In the genomic region with DNA sequence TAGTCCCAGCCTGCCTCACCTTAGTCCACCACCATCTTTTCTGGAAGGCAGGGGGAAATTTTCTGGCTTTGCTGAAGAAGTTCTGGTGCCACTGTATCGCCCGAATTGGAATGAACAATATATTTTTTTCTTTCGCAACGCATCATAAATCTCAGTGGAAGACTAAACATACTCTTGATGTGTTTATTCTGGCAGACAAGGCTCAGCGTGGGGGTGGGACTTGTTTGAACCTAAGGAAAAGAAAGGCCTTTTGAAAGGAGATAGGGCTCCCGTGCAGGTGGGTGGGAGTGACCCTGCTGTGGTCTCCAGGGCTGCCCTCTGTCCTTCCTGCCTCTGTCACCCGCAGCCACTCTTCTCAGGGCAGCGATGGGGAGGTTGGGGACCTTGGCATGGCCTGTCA, we compare ENCODE assay signal across 13 cellular contexts. TPM values are rescaled to one million over a fixed set of nuclear protein-coding genes. Genes with fewer than 3 reads are reported as not detected.
DNase-seq lines count a peak whose midpoint lies in the region; ATAC-seq and TF ChIP-seq lines count a peak whose summit lies in the region.
"Had no signal": no experiment of that assay in that cellular context is flagged by ENCODE, and none has a peak within 500 bp of the region (broad histone marks: within the 10 kb centered on the region; RNA-seq: fewer than 3 reads in every experiment).

No MANE protein-coding gene starts in this region.

- no peaks in the 10 kb centered on the region for H3K9me3 ChIP-seq in CD4-positive, CD25-positive, alpha-beta regulatory T cell (ENCODE audit: control insufficient read depth in 2 of 2, low read length in 2 of 2)
- H3K9me3 ChIP-seq in effector memory CD4-positive, alpha-beta T cell (ENCODE audit: control insufficient read depth, low read length) = no peaks in the 10 kb centered on the region
- H3K9me3 ChIP-seq in upper lobe of right lung = no peaks in the 10 kb centered on the region
- H3K9me3 ChIP-seq: SK-N-SH, vagina had no signal

- H3K36me3 Mint-ChIP-seq in CD4-positive, CD25-positive, alpha-beta regulatory T cell = peaks cover 32% of the 10 kb centered on the region
- peaks cover 86% of the 10 kb centered on the region for H3K36me3 Mint-ChIP-seq in activated T-helper 2 cell treated with anti-CD3 and anti-CD28 coated beads, Interferon-gamma antibody, Interleukin-2, Interleukin-4, amounts not matched to agents 10 μg/mL and 5 μg/mL and 100 μg/mL, durations not matched to agents 14 hours and 24 hours and 36 hours (ENCODE audit: low read depth)
- peaks cover 39% of the 10 kb centered on the region for H3K36me3 Mint-ChIP-seq in memory B cell

- H3K27ac ChIP-seq in CD4-positive, CD25-positive, alpha-beta regulatory T cell (ENCODE audit: insufficient read depth, low read length, poor library complexity, severe bottlenecking) = peak overlapping the region; percentile 9
- no peak overlapping the region for H3K27ac ChIP-seq in effector memory CD4-positive, alpha-beta T cell (ENCODE audit: insufficient read depth, low read length, poor library complexity, severe bottlenecking)
- H3K27ac ChIP-seq in upper lobe of right lung = no peak overlapping the region
- H3K27ac ChIP-seq: vagina had no signal

- peaks cover 41% of the 10 kb centered on the region for H3K36me3 ChIP-seq in CD4-positive, CD25-positive, alpha-beta regulatory T cell (ENCODE audit: control insufficient read depth, insufficient read depth, low read length)
- peaks cover 44% of the 10 kb centered on the region for H3K36me3 ChIP-seq in effector memory CD4-positive, alpha-beta T cell (ENCODE audit: control insufficient read depth, insufficient read depth, low read length)
- peaks cover 23% of the 10 kb centered on the region for H3K36me3 ChIP-seq in upper lobe of right lung

- H3K4me1 ChIP-seq in CD4-positive, CD25-positive, alpha-beta regulatory T cell (ENCODE audit: control insufficient read depth, insufficient read depth, low read length, poor library complexity, severe bottlenecking) = peaks cover 44% of the 10 kb centered on the region
- H3K4me1 ChIP-seq in effector memory CD4-positive, alpha-beta T cell (ENCODE audit: control insufficient read depth, insufficient read depth, low read length, poor library complexity, severe bottlenecking) = peaks cover 44% of the 10 kb centered on the region
- peaks cover 33% of the 10 kb centered on the region for H3K4me1 ChIP-seq in upper lobe of right lung

- no peaks in the 10 kb centered on the region for H3K27me3 Mint-ChIP-seq in CD4-positive, CD25-positive, alpha-beta regulatory T cell
- H3K27me3 Mint-ChIP-seq in activated T-helper 2 cell treated with anti-CD3 and anti-CD28 coated beads, Interferon-gamma antibody, Interleukin-2, Interleukin-4, amounts not matched to agents 10 μg/mL and 5 μg/mL and 100 μg/mL, durations not matched to agents 14 hours and 24 hours and 36 hours (ENCODE audit: low read depth) = no peaks in the 10 kb centered on the region
- no peaks in the 10 kb centered on the region for H3K27me3 Mint-ChIP-seq in memory B cell

- peak overlapping the region; percentile 28 to 89 (median 87) for H3K27ac Mint-ChIP-seq in CD4-positive, CD25-positive, alpha-beta regulatory T cell
- peak overlapping the region; percentile 77 for H3K27ac Mint-ChIP-seq in activated T-helper 2 cell treated with anti-CD3 and anti-CD28 coated beads, Interferon-gamma antibody, Interleukin-2, Interleukin-4, amounts not matched to agents 10 μg/mL and 5 μg/mL and 100 μg/mL, durations not matched to agents 14 hours and 24 hours and 36 hours
- peak overlapping the region; percentile 98 for H3K27ac Mint-ChIP-seq in memory B cell
- H3K27ac Mint-ChIP-seq: endodermal cell had no signal

- no peaks in the 10 kb centered on the region for H3K27me3 ChIP-seq in CD4-positive, CD25-positive, alpha-beta regulatory T cell (ENCODE audit: control insufficient read depth, insufficient read depth, low read length)
- no peaks in the 10 kb centered on the region for H3K27me3 ChIP-seq in effector memory CD4-positive, alpha-beta T cell (replicated peaks; ENCODE audit: control insufficient read depth, insufficient read depth, low read length, poor library complexity, severe bottlenecking)
- H3K27me3 ChIP-seq in upper lobe of right lung = no peaks in the 10 kb centered on the region
- H3K27me3 ChIP-seq: vagina had no signal

- no peaks in the 10 kb centered on the region for H3K9me3 Mint-ChIP-seq in CD4-positive, CD25-positive, alpha-beta regulatory T cell
- H3K9me3 Mint-ChIP-seq in activated T-helper 2 cell treated with anti-CD3 and anti-CD28 coated beads, Interferon-gamma antibody, Interleukin-2, Interleukin-4, amounts not matched to agents 10 μg/mL and 5 μg/mL and 100 μg/mL, durations not matched to agents 14 hours and 24 hours and 36 hours = no peaks in the 10 kb centered on the region
- no peaks in the 10 kb centered on the region for H3K9me3 Mint-ChIP-seq in memory B cell
- H3K9me3 Mint-ChIP-seq: endodermal cell had no signal

- H3K4me1 Mint-ChIP-seq in CD4-positive, CD25-positive, alpha-beta regulatory T cell = peaks cover 11 to 55% (median 30%) of the 10 kb centered on the region in 4 donors
- peaks cover 62% of the 10 kb centered on the region for H3K4me1 Mint-ChIP-seq in activated T-helper 2 cell treated with anti-CD3 and anti-CD28 coated beads, Interferon-gamma antibody, Interleukin-2, Interleukin-4, amounts not matched to agents 10 μg/mL and 5 μg/mL and 100 μg/mL, durations not matched to agents 14 hours and 24 hours and 36 hours (ENCODE audit: low read depth)
- H3K4me1 Mint-ChIP-seq in memory B cell = peaks cover 79% of the 10 kb centered on the region

- H3K4me3 ChIP-seq in CD4-positive, CD25-positive, alpha-beta regulatory T cell (ENCODE audit: low read depth, low read length) = no peak overlapping the region
- H3K4me3 ChIP-seq in effector memory CD4-positive, alpha-beta T cell (ENCODE audit: insufficient read depth, low read depth, low read length, poor library complexity, severe bottlenecking) = no peak overlapping the region
- H3K4me3 ChIP-seq in upper lobe of right lung = no peak overlapping the region
- H3K4me3 ChIP-seq: vagina had no signal

- no peak for ATAC-seq in CD4-positive, CD25-positive, alpha-beta regulatory T cell (ENCODE audit: low read depth in 2 of 2)
- ATAC-seq in memory B cell (ENCODE audit: low read depth) (no peak), GM21526 (IDR thresholded peaks at IDR 0.05; ENCODE audit: low FRiP score, unreplicated experiment) (no peak), upper lobe of right lung (no peak), HG03045 (IDR thresholded peaks at IDR 0.05; ENCODE audit: unreplicated experiment) (no peak)

- H3K4me3 Mint-ChIP-seq in CD4-positive, CD25-positive, alpha-beta regulatory T cell = no peak overlapping the region
- H3K4me3 Mint-ChIP-seq in activated T-helper 2 cell treated with anti-CD3 and anti-CD28 coated beads, Interferon-gamma antibody, Interleukin-2, Interleukin-4, amounts not matched to agents 10 μg/mL and 5 μg/mL and 100 μg/mL, durations not matched to agents 14 hours and 24 hours and 36 hours (ENCODE audit: low read depth) = no peak overlapping the region
- H3K4me3 Mint-ChIP-seq in memory B cell = peak overlapping the region; percentile 79
- H3K4me3 Mint-ChIP-seq: endodermal cell had no signal

- intact Hi-C loops in activated T-helper 2 cell treated with anti-CD3 and anti-CD28 coated beads, Interferon-gamma antibody, Interleukin-2, Interleukin-4, amounts not matched to agents 10 μg/mL and 5 μg/mL and 100 μg/mL, durations not matched to agents 14 hours and 24 hours and 36 hours (cut with micrococcal nuclease) = loop anchor here (5.0 kb wide), 1 partner anchor 41 kb away; a partner anchor contains a TSS
- intact Hi-C loops in upper lobe of right lung (cut with DNase I) = no loop called here

- no peak for TF ChIP-seq CTCF in upper lobe of right lung (IDR thresholded peaks at IDR 0.05)

- DNase-seq in CD4-positive, CD25-positive, alpha-beta regulatory T cell = no peak
- DNase-seq in HT-29 (ENCODE audit: low spot score) (peak; percentile 62), memory B cell (ENCODE audit: low spot score in 2 of 2) (no peak), upper lobe of right lung (no peak)
- no peak for DNase-seq in activated T-helper 2 cell treated with anti-CD3 and anti-CD28 coated beads, Interferon-gamma antibody, Interleukin-2, Interleukin-4, amounts not matched to agents 10 μg/mL and 5 μg/mL and 100 μg/mL, durations not matched to agents 14 hours and 24 hours and 36 hours (ENCODE audit: low spot score)
- no peak for DNase-seq in effector memory CD4-positive, alpha-beta T cell
- DNase-seq: endodermal cell; occipital lobe; SK-N-SH; stimulated activated CD4-positive, alpha-beta T cell treated with anti-CD3 and anti-CD28 coated beads, Interleukin-4, amount 100 ng/mL, for 1 hour had no signal

RNA-seq across cellular contexts. Expression of a gene that starts 42.5 kb away (rescaled TPM):
- 132 TPM for total RNA-seq in CD4-positive, CD25-positive, alpha-beta regulatory T cell
- 100 to 1,000 TPM in 3 of 4 donors, 10 to 100 TPM in 1; 81.0 to 167 (median 118) TPM for polyA plus RNA-seq in CD4-positive, CD25-positive, alpha-beta regulatory T cell
- 159 and 173 TPM in 2 replicates for total RNA-seq in HT-29 (2014; rRNA removed; shearing (Covaris generic))
- total RNA-seq in activated T-helper 2 cell treated with anti-CD3 and anti-CD28 coated beads, Interferon-gamma antibody, Interleukin-2, Interleukin-4, amounts not matched to agents 10 μg/mL and 5 μg/mL and 100 μg/mL, durations not matched to agents 14 hours and 24 hours and 36 hours = 397 and 425 TPM in 2 replicates
- total RNA-seq in upper lobe of right lung = 144 TPM
